19 cellular contexts compared by ENCODE assay signal in genomic region chr14:33715223-33715528, GRCh38.
"Had no signal": no experiment of that assay in that cellular context is flagged by ENCODE, and none has a peak within 500 bp of the region (broad histone marks: within the 10 kb centered on the region; RNA-seq: fewer than 3 reads in every experiment).

No MANE protein-coding gene starts in this region.

- DNase-seq: Kasumi-1, KG1, MV-4-11, NCI-H1048, NCI-H1105 treated with DMSO at 0.1 percent for 48 hours, NCI-H1417 treated with DMSO at 0.1 percent for 48 hours, NCI-H146, NCI-H1694 treated with DMSO at 0.1 percent for 48 hours, NCI-H1930, NCI-H2107, NCI-H2171, NCI-H226, NCI-H446, NCI-H510A, NCI-H524 treated with DMSO at 0.1 percent for 48 hours, NCI-H69, Right ventricle myocardium superior, RPMI8226, SIG-M5 had no signal
